ENCODE assay signal across 9 cellular contexts in the genomic region with DNA sequence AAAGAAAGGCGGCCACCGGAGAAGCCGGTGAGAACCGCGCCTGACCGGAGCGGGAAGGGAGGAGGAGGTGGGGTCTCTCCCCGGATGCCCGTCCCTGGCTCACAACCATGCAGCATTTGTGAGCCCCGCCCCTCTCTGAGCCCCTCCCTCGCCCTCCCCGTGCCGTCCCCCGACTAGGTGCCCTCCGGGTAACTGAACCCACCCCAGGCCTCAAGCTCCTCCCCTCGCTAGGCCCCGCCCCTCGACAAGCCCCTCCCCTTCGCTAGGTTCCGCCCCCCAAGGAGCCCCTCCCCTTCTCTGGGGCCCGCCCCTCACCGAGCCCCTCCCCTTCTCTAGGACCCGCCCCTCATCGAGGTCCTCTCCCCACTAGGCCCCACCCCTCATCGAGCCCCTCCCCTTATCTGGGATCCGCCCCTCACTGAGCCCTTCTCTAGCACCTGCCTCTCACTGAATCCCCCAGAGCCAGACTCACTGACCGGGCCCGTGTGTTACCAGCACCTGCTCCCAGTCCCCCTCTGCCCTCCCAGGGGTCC. TPM values are rescaled to one million over a fixed set of nuclear protein-coding genes. Genes with fewer than 3 reads are reported as not detected.
DNase-seq lines count a peak whose midpoint lies in the region; ATAC-seq and TF ChIP-seq lines count a peak whose summit lies in the region.
"Had no signal": no experiment of that assay in that cellular context is flagged by ENCODE, and none has a peak within 500 bp of the region (broad histone marks: within the 10 kb centered on the region; RNA-seq: fewer than 3 reads in every experiment).

No MANE protein-coding gene starts in this region.

- H3K27ac ChIP-seq in breast epithelium = no peak overlapping the region
- H3K27ac ChIP-seq in upper lobe of right lung = no peak overlapping the region
- H3K27ac ChIP-seq: C4-2B had no signal

- H3K4me1 ChIP-seq in breast epithelium (no peaks in the 10 kb centered on the region), upper lobe of right lung (peaks cover 3% of the 10 kb centered on the region)

- H3K36me3 ChIP-seq in breast epithelium (no peaks in the 10 kb centered on the region), upper lobe of right lung (no peaks in the 10 kb centered on the region)

- H3K27ac Mint-ChIP-seq in natural killer cell = no peak overlapping the region

- no peaks in the 10 kb centered on the region for H3K9me3 ChIP-seq in breast epithelium
- H3K9me3 ChIP-seq in upper lobe of right lung = no peaks in the 10 kb centered on the region

- ATAC-seq in natural killer cell = peak; percentile 84 to 91 (median 90)
- peak; percentile 74 for ATAC-seq in upper lobe of right lung

- no peaks in the 10 kb centered on the region for H3K9me3 Mint-ChIP-seq in natural killer cell

- intact Hi-C loops in breast epithelium (cut with DNase I; ENCODE audit: low total_unique reads) = no loop called here
- intact Hi-C loops in natural killer cell (cut with micrococcal nuclease) = no loop called here
- intact Hi-C loops in upper lobe of right lung (cut with DNase I) = loop anchor here (5.0 kb wide), 1 partner anchor 78 kb away; no protein-coding TSS in a partner anchor

- H3K36me3 Mint-ChIP-seq in natural killer cell = no peaks in the 10 kb centered on the region

- TF ChIP-seq CTCF in breast epithelium (IDR thresholded peaks at IDR 0.05) (no peak), natural killer cell (IDR thresholded peaks at IDR 0.05) (no peak), upper lobe of right lung (IDR thresholded peaks at IDR 0.05) (no peak)

- H3K27me3 Mint-ChIP-seq in natural killer cell (ENCODE audit: low read depth in 2 of 2) = peaks cover 7 to 34% of the 10 kb centered on the region in 2 donors

- H3K4me3 ChIP-seq in breast epithelium = peak overlapping the region; percentile 9 to 60 (median 41)
- H3K4me3 ChIP-seq in upper lobe of right lung = peak overlapping the region; percentile 14

- H3K4me1 Mint-ChIP-seq in natural killer cell = no peaks in the 10 kb centered on the region

- DNase-seq in NCI-H2227 (lab: John Stamatoyannopoulos, UW; ENCODE audit: unreplicated experiment) (peak; percentile 30), NCI-H2227 treated with DMSO at 0.1 percent for 48 hours (lab: John Stamatoyannopoulos, UW) (no peak), T follicular helper cell (ENCODE audit: low read depth) (peak; percentile 47), breast epithelium (ENCODE audit: low spot score in 2 of 2) (no peak), natural killer cell (peak; percentile 31), upper lobe of right lung (no peak), GOT3 (lab: John Stamatoyannopoulos, UW) (no peak), GM19240 (ENCODE audit: insufficient read length, low spot score) (no peak)

- H3K27me3 ChIP-seq in breast epithelium (peaks cover 5 to 28% of the 10 kb centered on the region in 2 donors), upper lobe of right lung (peaks cover 12% of the 10 kb centered on the region)

- H3K4me3 Mint-ChIP-seq in natural killer cell = no peak overlapping the region

- TF ChIP-seq POLR2A in breast epithelium (IDR thresholded peaks at IDR 0.05) = no peak

RNA-seq across cellular contexts. Expression of a gene that starts 42.2 kb away (rescaled TPM):
- total RNA-seq in breast epithelium (100 to 1,000 TPM; 210 to 264 (median 211) TPM), natural killer cell (10 to 100 TPM; 14.4 to 15.9 (median 14.7) TPM), upper lobe of right lung (494 TPM)

RNA-seq across cellular contexts. Expression of a gene that starts 58.5 kb away (rescaled TPM):
- 1 to 10 TPM; 3.4 to 7.9 (median 3.4) TPM for total RNA-seq in breast epithelium
- not detected for total RNA-seq in natural killer cell
- 1.1 TPM for total RNA-seq in upper lobe of right lung

Comparison
In these comparisons a context has a peak if more than half of its experiments do, and no peak if none do; other contexts are left out.
1. DNase-seq: peak in NCI-H2227 (single experiment), T follicular helper cell (single experiment) and natural killer cell (single experiment); none in NCI-H2227 treated with DMSO at 0.1 percent for 48 hours (single experiment), breast epithelium (0 of 2), upper lobe of right lung (single experiment), GOT3 (single experiment) and GM19240 (single experiment).
2. RNA of a gene that starts 42.2 kb away (total RNA-seq): 494 TPM in upper lobe of right lung (single experiment) and 210 to 264 TPM in breast epithelium; 14.4 to 15.9 TPM in natural killer cell; every median in the first group is over 10 times any median in the second.